Comparison of ENCODE assay signal across 8 cellular contexts in genomic region chr20:31572042-31572700, GRCh38. TPM values are rescaled to one million over a fixed set of nuclear protein-coding genes. Genes with fewer than 3 reads are reported as not detected.
DNase-seq lines count a peak whose midpoint lies in the region; ATAC-seq, FAIRE-seq and TF ChIP-seq lines count a peak whose summit lies in the region.

No MANE protein-coding gene starts in this region.

- H3K36me3 Mint-ChIP-seq in activated CD8-positive, alpha-beta T cell treated with anti-CD3 and anti-CD28 coated beads for 36 hours (ENCODE audit: low read depth), result peaks cover 7% of the 10 kb centered on the region

- no peak for FAIRE-seq in D721Med (lab: Jason Lieb, UNC)

- H3K4me3 ChIP-seq in GM08714 (ENCODE audit: low read length) (peak overlapping the region; percentile 84; the same call in 1 of the 2 replicates), hepatocyte (peak overlapping the region; percentile 3)

- H3K9me3 Mint-ChIP-seq in activated CD8-positive, alpha-beta T cell treated with anti-CD3 and anti-CD28 coated beads for 36 hours, result no peaks in the 10 kb centered on the region
- H3K9me3 Mint-ChIP-seq in stimulated activated naive CD8-positive, alpha-beta T cell treated with anti-CD3 and anti-CD28 coated beads, Interleukin-15, amount 100 ng/mL, for 72 hours, result no peaks in the 10 kb centered on the region

- no peaks in the 10 kb centered on the region for H3K9me2 ChIP-seq in hepatocyte (replicated peaks; ENCODE audit: insufficient read depth)

- peaks cover 59% of the 10 kb centered on the region for H3K4me1 ChIP-seq in hepatocyte (ENCODE audit: insufficient read depth)

- H3K27ac ChIP-seq in hepatocyte, result peak overlapping the region; percentile 98

- intact Hi-C loops in activated CD8-positive, alpha-beta T cell treated with anti-CD3 and anti-CD28 coated beads for 36 hours (cut with micrococcal nuclease), result loop anchor here (2.0 kb wide), 1 partner anchor 41 kb away; no protein-coding TSS in a partner anchor

- no peaks in the 10 kb centered on the region for H3K9me3 ChIP-seq in hepatocyte (ENCODE audit: low read depth)

- POLR2A ChIA-PET in activated CD8-positive, alpha-beta T cell treated with anti-CD3 and anti-CD28 coated beads for 36 hours (lab: Charles Lee), result interaction anchor here (0.7 to 3.6 kb wide), 4 partner anchors 26 to 151 kb away, joined by 4 to 24 read pairs (median 6); partner anchors contain the start of gene ID1

- no peak for DNase-seq in activated CD8-positive, alpha-beta T cell treated with anti-CD3 and anti-CD28 coated beads for 36 hours
- DNase-seq in hepatocyte (ENCODE audit: low spot score) (no peak), D721Med (ENCODE audit: insufficient read length, low spot score) (no peak)
- peak in 1 of 2 donors; percentile 34 for DNase-seq in stimulated activated naive CD8-positive, alpha-beta T cell treated with anti-CD3 and anti-CD28 coated beads, Interleukin-15, amount 100 ng/mL, for 72 hours

- no peaks in the 10 kb centered on the region for H4K20me1 ChIP-seq in hepatocyte (ENCODE audit: insufficient read depth, poor library complexity, severe bottlenecking)

- H3K79me2 ChIP-seq in hepatocyte, result peaks cover 3% of the 10 kb centered on the region

- H3K4me1 Mint-ChIP-seq in activated CD8-positive, alpha-beta T cell treated with anti-CD3 and anti-CD28 coated beads for 36 hours (ENCODE audit: low read depth), result peaks cover 34% of the 10 kb centered on the region
- peaks cover 53% of the 10 kb centered on the region for H3K4me1 Mint-ChIP-seq in stimulated activated naive CD8-positive, alpha-beta T cell treated with anti-CD3 and anti-CD28 coated beads, Interleukin-15, amount 100 ng/mL, for 72 hours

- ATAC-seq in HG03135 (IDR thresholded peaks at IDR 0.05; ENCODE audit: unreplicated experiment) (peak; percentile 5), GM18505 (IDR thresholded peaks at IDR 0.05; ENCODE audit: unreplicated experiment) (no peak), HG03139 (IDR thresholded peaks at IDR 0.05; ENCODE audit: unreplicated experiment) (no peak)
- peak; percentile 1 for ATAC-seq in activated CD8-positive, alpha-beta T cell treated with anti-CD3 and anti-CD28 coated beads for 36 hours
- peak; percentile 10 for ATAC-seq in stimulated activated naive CD8-positive, alpha-beta T cell treated with anti-CD3 and anti-CD28 coated beads, Interleukin-15, amount 100 ng/mL, for 72 hours

- H3K27me3 Mint-ChIP-seq in activated CD8-positive, alpha-beta T cell treated with anti-CD3 and anti-CD28 coated beads for 36 hours, result no peaks in the 10 kb centered on the region
- H3K27me3 Mint-ChIP-seq in stimulated activated naive CD8-positive, alpha-beta T cell treated with anti-CD3 and anti-CD28 coated beads, Interleukin-15, amount 100 ng/mL, for 72 hours, result no peaks in the 10 kb centered on the region

- TF ChIP-seq CTCF in activated CD8-positive, alpha-beta T cell treated with anti-CD3 and anti-CD28 coated beads for 36 hours (IDR thresholded peaks at IDR 0.05), result no peak
- TF ChIP-seq CTCF in hepatocyte (IDR thresholded peaks at IDR 0.05; ENCODE audit: poor library complexity), result peak; percentile 11
- TF ChIP-seq CTCF in D721Med (IDR thresholded peaks at IDR 0.05; ENCODE audit: insufficient read depth, missing control alignments), result no peak

- H3K4me3 Mint-ChIP-seq in activated CD8-positive, alpha-beta T cell treated with anti-CD3 and anti-CD28 coated beads for 36 hours, result peak overlapping the region; percentile 71
- H3K4me3 Mint-ChIP-seq in stimulated activated naive CD8-positive, alpha-beta T cell treated with anti-CD3 and anti-CD28 coated beads, Interleukin-15, amount 100 ng/mL, for 72 hours, result peak overlapping the region; percentile 86 to 95

- H3K27ac Mint-ChIP-seq in activated CD8-positive, alpha-beta T cell treated with anti-CD3 and anti-CD28 coated beads for 36 hours, result peak overlapping the region; percentile 78
- H3K27ac Mint-ChIP-seq in stimulated activated naive CD8-positive, alpha-beta T cell treated with anti-CD3 and anti-CD28 coated beads, Interleukin-15, amount 100 ng/mL, for 72 hours, result peak overlapping the region; percentile 86 to 98

- no peaks in the 10 kb centered on the region for H3K36me3 ChIP-seq in hepatocyte (replicated peaks; ENCODE audit: insufficient read depth, low read depth)

- H3K27me3 ChIP-seq in hepatocyte, result no peaks in the 10 kb centered on the region

- H2AFZ ChIP-seq in hepatocyte, result no peak overlapping the region

- 34% methylated on average over 17 of the region's 17 CpGs for WGBS in hepatocyte (ENCODE audit: low lambda C conversion rate, missing lambda C conversion rate)

- H3K4me2 ChIP-seq in hepatocyte, result peak overlapping the region; percentile 78

- no peak for TF ChIP-seq POLR2A in GM18505 (IDR thresholded peaks at IDR 0.05; ENCODE audit: borderline replicate concordance, extremely low read depth, insufficient read depth, insufficient read length)

- CTCF ChIA-PET in activated CD8-positive, alpha-beta T cell treated with anti-CD3 and anti-CD28 coated beads for 36 hours (lab: Charles Lee), result interaction anchor here (1.1 to 30.6 kb wide), 7 partner anchors 9 to 151 kb away, joined by 4 to 1008 read pairs (median 6); partner anchors contain the start of gene ID1

RNA-seq across cellular contexts. Expression of gene ID1, which starts 32.9 kb away (rescaled TPM):
- under 1 TPM; 0.41 to 0.54 TPM for total RNA-seq in activated CD8-positive, alpha-beta T cell treated with anti-CD3 and anti-CD28 coated beads for 36 hours
- 616 and 651 TPM in 2 replicates for total RNA-seq in hepatocyte
- 310 and 388 TPM in 2 replicates for polyA plus RNA-seq in hepatocyte

RNA-seq across cellular contexts. Expression of gene HM13, which starts 57.9 kb away (rescaled TPM):
- 10 to 100 TPM; 91.6 to 95.5 TPM for total RNA-seq in activated CD8-positive, alpha-beta T cell treated with anti-CD3 and anti-CD28 coated beads for 36 hours
- 219 and 228 TPM in 2 replicates for total RNA-seq in hepatocyte
- 460 and 461 TPM in 2 replicates for polyA plus RNA-seq in hepatocyte

Comparison
In these comparisons a context has a peak if more than half of its experiments do, and no peak if none do; other contexts are left out.
1. ATAC-seq: peak in HG03135 (single experiment), activated CD8-positive, alpha-beta T cell treated with anti-CD3 and anti-CD28 coated beads for 36 hours (single experiment) and stimulated activated naive CD8-positive, alpha-beta T cell treated with anti-CD3 and anti-CD28 coated beads, Interleukin-15, amount 100 ng/mL, for 72 hours (single experiment); none in GM18505 (single experiment) and HG03139 (single experiment).
2. RNA of gene ID1, which starts 32.9 kb away (total RNA-seq): 616 to 651 TPM in hepatocyte; 0.41 to 0.54 TPM in activated CD8-positive, alpha-beta T cell treated with anti-CD3 and anti-CD28 coated beads for 36 hours; every median in the first group is over 100 times any median in the second.